In the genomic region with DNA sequence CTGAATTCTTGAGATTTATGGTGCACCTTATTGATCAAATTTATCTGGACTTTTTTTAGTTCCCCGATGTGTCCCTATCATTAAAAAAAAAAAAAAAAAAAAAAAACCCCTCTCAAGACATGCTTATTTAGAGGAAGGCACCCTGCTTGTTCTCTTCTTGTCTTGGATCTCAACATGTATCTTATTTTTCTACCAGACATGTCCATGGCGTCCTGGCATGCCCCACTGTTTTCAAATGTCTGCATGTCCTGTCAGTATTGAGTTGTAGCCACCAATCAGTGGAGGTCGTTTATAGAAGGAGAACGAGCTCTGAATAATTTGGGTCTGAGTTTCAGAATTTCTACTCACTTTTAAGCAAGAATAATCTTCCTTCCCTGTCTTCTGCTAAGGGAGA, we compare ENCODE assay signal across 21 cellular contexts. TPM values are rescaled to one million over a fixed set of nuclear protein-coding genes. Genes with fewer than 3 reads are reported as not detected.
DNase-seq lines count a peak whose midpoint lies in the region; ATAC-seq and TF ChIP-seq lines count a peak whose summit lies in the region.
"Had no signal": no experiment of that assay in that cellular context is flagged by ENCODE, and none has a peak within 500 bp of the region (broad histone marks: within the 10 kb centered on the region; RNA-seq: fewer than 3 reads in every experiment).

No MANE protein-coding gene starts in this region.

- TF ChIP-seq POLR2A in NB4 (IDR thresholded peaks at IDR 0.05; ENCODE audit: extremely low read depth, insufficient read length), result no peak

- CTCF ChIA-PET in CD4-positive, alpha-beta T cell (lab: Charles Lee), result no interaction called here

- peaks cover 91% of the 10 kb centered on the region for H3K27me3 ChIP-seq in CD4-positive, alpha-beta T cell (ENCODE audit: control insufficient read depth, insufficient read depth, low read length)

- no peaks in the 10 kb centered on the region for H3K36me3 Mint-ChIP-seq in CD4-positive, alpha-beta T cell (ENCODE audit: low read depth)

- H3K4me3 Mint-ChIP-seq in CD4-positive, alpha-beta T cell, result peak overlapping the region; percentile 9
- H3K4me3 Mint-ChIP-seq: activated CD4-positive, alpha-beta T cell treated with anti-CD3 and anti-CD28 coated beads for 36 hours had no signal

- POLR2A ChIA-PET in CD4-positive, alpha-beta T cell (lab: Charles Lee), result interaction anchor here (0.8 to 1.2 kb wide), 2 partner anchors 16 to 35 kb away, joined by 3 to 4 read pairs; no protein-coding TSS in a partner anchor

- intact Hi-C loops in CD4-positive, alpha-beta T cell (cut with DNase I, micrococcal nuclease), result no loop called here

- H3K27ac ChIP-seq in CD4-positive, alpha-beta T cell (ENCODE audit: low read depth, low read length), result no peak overlapping the region
- H3K27ac ChIP-seq: ovary had no signal

- ATAC-seq in CD4-positive, alpha-beta T cell (ENCODE audit: poor library complexity), result no peak
- no peak for ATAC-seq in HG02938 (IDR thresholded peaks at IDR 0.05; ENCODE audit: unreplicated experiment)
- ATAC-seq: activated CD4-positive, alpha-beta T cell treated with anti-CD3 and anti-CD28 coated beads for 36 hours; activated naive CD4-positive, alpha-beta T cell treated with anti-CD3 and anti-CD28 coated beads, Interleukin-2, amount 50 U/mL, for 72 hours; esophagus mucosa; naive thymus-derived CD4-positive, alpha-beta T cell; sciatic nerve had no signal

- H3K4me3 ChIP-seq in NB4 (ENCODE audit: low read depth, low read length), result peak overlapping the region; percentile 88
- H3K4me3 ChIP-seq: ovary had no signal

- H3K9me3 Mint-ChIP-seq in CD4-positive, alpha-beta T cell, result no peaks in the 10 kb centered on the region
- H3K9me3 Mint-ChIP-seq: activated naive CD4-positive, alpha-beta T cell treated with anti-CD3 and anti-CD28 coated beads, Interleukin-2, amount 50 U/mL, for 72 hours had no signal

- no peak for DNase-seq in CD4-positive, alpha-beta T cell
- DNase-seq in NB4 (ENCODE audit: low read depth), result peak; percentile 26
- peak; percentile 32 for DNase-seq in left kidney (ENCODE audit: low read depth, low spot score)
- DNase-seq in HuH-7.5 (ENCODE audit: low spot score), result no peak
- no peak for DNase-seq in NCI-H187 treated with DMSO at 0.1 percent for 48 hours (lab: John Stamatoyannopoulos, UW)
- DNase-seq: activated CD4-positive, alpha-beta T cell treated with anti-CD3 and anti-CD28 coated beads for 36 hours; cerebellar nuclear complex; mesenchymal stem cell; naive thymus-derived CD4-positive, alpha-beta T cell; NCI-H1048; NCI-H2029; NCI-H226; NCI-H82; ovary; SHP77 treated with DMSO at 0.1 percent for 48 hours had no signal

- H3K27ac Mint-ChIP-seq in CD4-positive, alpha-beta T cell, result no peak overlapping the region
- H3K27ac Mint-ChIP-seq: activated CD4-positive, alpha-beta T cell treated with anti-CD3 and anti-CD28 coated beads for 36 hours; activated naive CD4-positive, alpha-beta T cell treated with anti-CD3 and anti-CD28 coated beads, Interleukin-2, amount 50 U/mL, for 72 hours; naive thymus-derived CD4-positive, alpha-beta T cell had no signal

- H3K27me3 Mint-ChIP-seq in CD4-positive, alpha-beta T cell, result peaks cover 88% of the 10 kb centered on the region

- H3K4me1 Mint-ChIP-seq in CD4-positive, alpha-beta T cell (ENCODE audit: low read depth), result peaks cover 53% of the 10 kb centered on the region

- no peaks in the 10 kb centered on the region for H3K9me3 ChIP-seq in CD4-positive, alpha-beta T cell (ENCODE audit: control insufficient read depth, low read length)
- H3K9me3 ChIP-seq: ovary had no signal

- TF ChIP-seq CTCF in CD4-positive, alpha-beta T cell (IDR thresholded peaks at IDR 0.05), result no peak
- TF ChIP-seq CTCF in NB4 (IDR thresholded peaks at IDR 0.05; ENCODE audit: low read depth, low read length), result no peak

RNA-seq across cellular contexts. Expression of a gene that starts 2.8 kb away (rescaled TPM):
- total RNA-seq in CD4-positive, alpha-beta T cell, result not detected
- total RNA-seq: activated CD4-positive, alpha-beta T cell treated with anti-CD3 and anti-CD28 coated beads for 36 hours; activated naive CD4-positive, alpha-beta T cell treated with anti-CD3 and anti-CD28 coated beads, Interleukin-2, amount 50 U/mL, for 72 hours; esophagus mucosa; H7; naive thymus-derived CD4-positive, alpha-beta T cell; ovary had no signal

RNA-seq across cellular contexts. Expression of a gene that starts 17.7 kb away (rescaled TPM):
- total RNA-seq in CD4-positive, alpha-beta T cell, result not detected
- total RNA-seq: activated CD4-positive, alpha-beta T cell treated with anti-CD3 and anti-CD28 coated beads for 36 hours; activated naive CD4-positive, alpha-beta T cell treated with anti-CD3 and anti-CD28 coated beads, Interleukin-2, amount 50 U/mL, for 72 hours; esophagus mucosa; H7; naive thymus-derived CD4-positive, alpha-beta T cell; OCI-LY7 had no signal

RNA-seq across cellular contexts. Expression of a gene that starts 28.6 kb away (rescaled TPM):
- not detected for total RNA-seq in CD4-positive, alpha-beta T cell
- total RNA-seq: activated CD4-positive, alpha-beta T cell treated with anti-CD3 and anti-CD28 coated beads for 36 hours; activated naive CD4-positive, alpha-beta T cell treated with anti-CD3 and anti-CD28 coated beads, Interleukin-2, amount 50 U/mL, for 72 hours; H7; OCI-LY7 had no signal

RNA-seq across cellular contexts. Expression of a gene that starts 37.4 kb away (rescaled TPM):
- not detected for total RNA-seq in CD4-positive, alpha-beta T cell
- total RNA-seq: activated CD4-positive, alpha-beta T cell treated with anti-CD3 and anti-CD28 coated beads for 36 hours; activated naive CD4-positive, alpha-beta T cell treated with anti-CD3 and anti-CD28 coated beads, Interleukin-2, amount 50 U/mL, for 72 hours; H7; OCI-LY7 had no signal

RNA-seq across cellular contexts. Expression of a gene that starts 39.9 kb away (rescaled TPM):
- total RNA-seq in CD4-positive, alpha-beta T cell, result under 1 TPM; 0.25 to 0.33 TPM
- total RNA-seq: activated CD4-positive, alpha-beta T cell treated with anti-CD3 and anti-CD28 coated beads for 36 hours; activated naive CD4-positive, alpha-beta T cell treated with anti-CD3 and anti-CD28 coated beads, Interleukin-2, amount 50 U/mL, for 72 hours; esophagus mucosa; H7; OCI-LY7; ovary; sciatic nerve had no signal

Comparison
In these comparisons a context has a peak if more than half of its experiments do, and no peak if none do; other contexts are left out.
1. DNase-seq: peak in NB4 (single experiment) and left kidney (single experiment); none in CD4-positive, alpha-beta T cell (0 of 10), HuH-7.5 (single experiment) and NCI-H187 treated with DMSO at 0.1 percent for 48 hours (single experiment).